Comparison of ENCODE assay signal across 7 cellular contexts in the genomic region with DNA sequence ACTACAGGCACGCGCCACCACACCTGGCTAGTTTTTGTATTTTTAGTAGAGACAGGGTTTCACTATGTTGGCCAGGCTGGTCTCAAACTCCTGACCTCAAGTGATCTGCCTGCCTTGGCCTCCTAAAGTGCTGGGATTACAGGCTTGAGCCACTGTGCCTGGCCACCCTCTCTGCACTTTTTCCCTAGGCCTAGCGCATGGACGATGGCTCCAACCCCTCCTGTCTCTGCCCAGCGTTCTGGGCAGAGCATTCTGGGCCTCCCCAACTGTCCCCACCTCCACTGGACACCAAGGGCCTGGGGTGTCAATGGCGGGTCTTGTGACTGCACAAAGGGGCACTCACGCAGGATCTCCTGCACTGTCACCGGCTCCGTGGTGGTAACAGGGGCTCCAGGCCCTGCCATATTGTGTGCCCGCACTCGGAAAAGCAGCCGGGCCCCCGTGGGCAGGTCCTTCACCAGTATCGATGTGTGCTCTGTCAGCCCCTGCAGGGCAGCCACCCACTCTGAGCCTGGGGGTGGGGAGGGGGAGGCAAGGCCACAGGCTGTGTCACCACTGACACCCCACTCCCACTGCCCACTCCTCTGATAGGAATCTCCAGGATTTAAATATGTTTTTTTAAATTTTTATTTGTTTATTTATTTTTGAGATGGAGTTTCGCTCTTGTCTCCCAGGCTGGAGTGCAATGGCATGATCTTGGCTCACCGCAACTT. TPM values are rescaled to one million over a fixed set of nuclear protein-coding genes. Genes with fewer than 3 reads are reported as not detected.
"Had no signal": no experiment of that assay in that cellular context is flagged by ENCODE, and none has a peak within 500 bp of the region (broad histone marks: within the 10 kb centered on the region; RNA-seq: fewer than 3 reads in every experiment).

No MANE protein-coding gene starts in this region.

RNA-seq across cellular contexts. Expression of gene MYBPC3, which starts 17.6 kb away (rescaled TPM):
- total RNA-seq: LHCN-M2, MCF 10A, PC-9, RPMI7951, SJCRH30, SK-MEL-5 had no signal

RNA-seq across cellular contexts. Expression of gene SPI1, which starts 43.5 kb away (rescaled TPM):
- total RNA-seq: LHCN-M2, MCF 10A, NCI-H460, PC-9, RPMI7951, SJCRH30, SK-MEL-5 had no signal
